30 cellular contexts compared by ENCODE assay signal in the genomic region with DNA sequence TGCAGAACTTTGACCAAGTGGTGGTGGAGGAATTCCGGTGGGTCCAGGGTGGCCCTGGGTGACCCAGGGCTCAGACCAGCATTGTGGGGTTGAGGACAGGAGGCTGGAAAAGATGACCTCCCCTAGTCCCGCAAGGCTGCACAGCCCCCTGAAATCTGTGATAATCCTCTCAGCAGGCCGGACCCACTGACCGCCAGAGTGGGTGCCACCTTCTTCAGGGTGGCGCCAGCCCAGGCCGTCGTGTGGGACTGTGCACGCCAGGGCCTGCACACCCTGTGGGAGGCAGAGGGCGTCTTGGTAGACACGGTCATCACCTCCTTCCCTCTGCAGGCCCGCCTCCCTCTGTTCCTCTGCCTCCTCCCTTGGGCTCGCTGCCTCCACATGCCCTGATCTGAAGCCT.
"Had no signal": no experiment of that assay in that cellular context is flagged by ENCODE, and none has a peak within 500 bp of the region (broad histone marks: within the 10 kb centered on the region; RNA-seq: fewer than 3 reads in every experiment).

No MANE protein-coding gene starts in this region.

- H3K4me3 Mint-ChIP-seq: activated CD4-positive, alpha-beta memory T cell treated with anti-CD3 and anti-CD28 coated beads for 36 hours; activated CD4-positive, alpha-beta T cell treated with anti-CD3 and anti-CD28 coated beads, Interleukin-2, amount 10 ng/mL, durations not matched to agents 24 days and 14 days; activated naive CD4-positive, alpha-beta T cell treated with anti-CD3 and anti-CD28 coated beads for 36 hours; activated T-cell treated with anti-CD3 and anti-CD28 coated beads, Interleukin-2, amount 50 U/mL, for 4 hours; activated T-helper 1 cell treated with anti-CD3 and anti-CD28 coated beads, Interleukin-12 subunit alpha, Interleukin-12 subunit beta, Interleukin-2, Interleukin-4 antibody, amounts not matched to agents 30 ng/mL and 10 ng/mL and 1 ng/mL, durations not matched to agents 14 hours and 24 hours and 36 hours had no signal

- DNase-seq: activated CD4-positive, alpha-beta memory T cell treated with anti-CD3 and anti-CD28 coated beads for 36 hours; activated CD4-positive, alpha-beta T cell treated with anti-CD3 and anti-CD28 coated beads, Interleukin-2, amount 10 ng/mL, durations not matched to agents 24 days and 14 days; activated CD4-positive, CD25-positive, alpha-beta regulatory T cell; activated CD8-positive, alpha-beta memory T cell treated with anti-CD3 and anti-CD28 coated beads, Interleukin-2, amount 50 U/mL, for 4 hours; activated gamma-delta T cell treated with Interleukin-2 at 50 U/mL for 16 hours; activated naive CD4-positive, alpha-beta T cell treated with anti-CD3 and anti-CD28 coated beads for 36 hours; activated T-cell treated with anti-CD3 and anti-CD28 coated beads for 4 hours; activated T-cell treated with anti-CD3 and anti-CD28 coated beads, Interleukin-2, amount 50 U/mL, for 4 hours; adrenal gland; body of pancreas; cerebellar nuclear complex; Kasumi-1; MG63; NCI-H1048; NCI-H1105 treated with DMSO at 0.1 percent for 48 hours; NCI-H1436; NCI-H1694; NCI-H2029; NCI-H345; NCI-H524 treated with DMSO at 0.1 percent for 48 hours; SHP77; SJCRH30; T1000; WERI-Rb-1 had no signal

- H3K27me3 ChIP-seq: adrenal gland, body of pancreas, breast epithelium, MG63, SJCRH30 had no signal

- H3K9me3 Mint-ChIP-seq: activated CD4-positive, alpha-beta memory T cell treated with anti-CD3 and anti-CD28 coated beads for 36 hours; activated CD4-positive, alpha-beta T cell treated with anti-CD3 and anti-CD28 coated beads, Interleukin-2, amount 10 ng/mL, durations not matched to agents 24 days and 14 days; activated naive CD4-positive, alpha-beta T cell treated with anti-CD3 and anti-CD28 coated beads for 36 hours; activated naive CD4-positive, alpha-beta T cell treated with anti-CD3 and anti-CD28 coated beads, Interleukin-2, amount 50 U/mL, for 72 hours; activated T-cell treated with anti-CD3 and anti-CD28 coated beads, Interleukin-2, amount 50 U/mL, for 4 hours; activated T-helper 1 cell treated with anti-CD3 and anti-CD28 coated beads, Interleukin-12 subunit alpha, Interleukin-12 subunit beta, Interleukin-2, Interleukin-4 antibody, amounts not matched to agents 30 ng/mL and 10 ng/mL and 1 ng/mL, durations not matched to agents 14 hours and 24 hours and 36 hours had no signal

- H3K4me3 ChIP-seq: adrenal gland, body of pancreas, breast epithelium, MG63, SJCRH30, SK-N-MC had no signal

- H3K36me3 Mint-ChIP-seq: activated CD4-positive, alpha-beta memory T cell treated with anti-CD3 and anti-CD28 coated beads for 36 hours; activated naive CD4-positive, alpha-beta T cell treated with anti-CD3 and anti-CD28 coated beads, Interleukin-2, amount 50 U/mL, for 72 hours had no signal

- FAIRE-seq: astrocyte had no signal

- H3K4me1 ChIP-seq: breast epithelium, SJCRH30 had no signal

- H3K9me3 ChIP-seq: adrenal gland, body of pancreas, breast epithelium, MG63, SJCRH30 had no signal

- H3K36me3 ChIP-seq: adrenal gland, breast epithelium, MG63, SJCRH30, WERI-Rb-1 had no signal

- H3K27me3 Mint-ChIP-seq: activated CD4-positive, alpha-beta memory T cell treated with anti-CD3 and anti-CD28 coated beads for 36 hours had no signal

- H3K27ac Mint-ChIP-seq: activated CD4-positive, alpha-beta memory T cell treated with anti-CD3 and anti-CD28 coated beads for 36 hours; activated CD4-positive, alpha-beta T cell treated with anti-CD3 and anti-CD28 coated beads, Interleukin-2, amount 10 ng/mL, durations not matched to agents 24 days and 14 days; activated naive CD4-positive, alpha-beta T cell treated with anti-CD3 and anti-CD28 coated beads for 36 hours; activated naive CD4-positive, alpha-beta T cell treated with anti-CD3 and anti-CD28 coated beads, Interleukin-2, amount 50 U/mL, for 72 hours; activated T-helper 1 cell treated with anti-CD3 and anti-CD28 coated beads, Interleukin-12 subunit alpha, Interleukin-12 subunit beta, Interleukin-2, Interleukin-4 antibody, amounts not matched to agents 30 ng/mL and 10 ng/mL and 1 ng/mL, durations not matched to agents 14 hours and 24 hours and 36 hours had no signal

- ATAC-seq: activated naive CD4-positive, alpha-beta T cell treated with anti-CD3 and anti-CD28 coated beads, Interleukin-2, amount 50 U/mL, for 72 hours; activated T-cell treated with anti-CD3 and anti-CD28 coated beads, Interleukin-2, amount 50 U/mL, for 4 hours; body of pancreas; Panc1 had no signal

- H3K27ac ChIP-seq: adrenal gland, body of pancreas, breast epithelium, SJCRH30, SK-N-MC, WERI-Rb-1 had no signal
